ENCODE assay signal across 12 cellular contexts in the genomic region with DNA sequence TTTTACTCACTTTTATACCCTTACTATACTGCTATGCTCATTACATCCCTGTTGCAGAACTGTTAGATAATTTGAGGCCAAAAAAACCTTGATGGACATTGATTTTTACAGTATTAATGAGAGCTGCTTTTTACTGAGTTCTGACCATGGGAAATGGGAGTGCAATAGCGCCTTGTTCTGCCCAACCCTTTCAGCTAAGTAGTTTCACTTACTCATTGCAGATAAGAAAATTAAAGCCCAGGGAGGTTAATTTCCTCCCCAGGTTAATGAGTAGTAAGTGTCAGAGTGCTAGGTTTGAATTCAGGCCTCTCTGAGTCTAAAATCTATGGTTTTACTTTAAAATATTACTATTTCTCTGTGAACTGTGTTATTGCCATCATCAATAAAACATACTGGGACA.
DNase-seq lines count a peak whose midpoint lies in the region; ATAC-seq and TF ChIP-seq lines count a peak whose summit lies in the region.
"Had no signal": no experiment of that assay in that cellular context is flagged by ENCODE, and none has a peak within 500 bp of the region (broad histone marks: within the 10 kb centered on the region; RNA-seq: fewer than 3 reads in every experiment).

No MANE protein-coding gene starts in this region.

- H3K9me3 ChIP-seq in body of pancreas = no peaks in the 10 kb centered on the region
- H3K9me3 ChIP-seq in skeletal muscle tissue (ENCODE audit: control insufficient read depth in 3 of 3, low read length in 3 of 3) = no peaks in the 10 kb centered on the region

- H3K36me3 Mint-ChIP-seq in natural killer cell treated with Interleukin-12 subunit alpha and Interleukin-12 subunit beta and Interleukin-15 and Interleukin-18, amount 100 ng/mL, for 72 hours = no peaks in the 10 kb centered on the region

- H3K27me3 ChIP-seq in body of pancreas (no peaks in the 10 kb centered on the region), skeletal muscle tissue (ENCODE audit: control insufficient read depth in 3 of 3, insufficient read depth in 3 of 3, low read length in 3 of 3) (no peaks in the 10 kb centered on the region)

- H3K27ac Mint-ChIP-seq in natural killer cell treated with Interleukin-12 subunit alpha and Interleukin-12 subunit beta and Interleukin-15 and Interleukin-18, amount 100 ng/mL, for 72 hours = no peak overlapping the region
- H3K27ac Mint-ChIP-seq: activated CD4-positive, alpha-beta T cell treated with anti-CD3 and anti-CD28 coated beads for 36 hours had no signal

- intact Hi-C loops in body of pancreas (cut with DNase I) = no loop called here

- H3K27ac ChIP-seq in body of pancreas = peak overlapping the region; percentile 35 to 60 (median 57)
- peak overlapping the region; percentile 26 for H3K27ac ChIP-seq in skeletal muscle tissue (ENCODE audit: low read depth, low read length)

- H3K4me1 Mint-ChIP-seq in natural killer cell treated with Interleukin-12 subunit alpha and Interleukin-12 subunit beta and Interleukin-15 and Interleukin-18, amount 100 ng/mL, for 72 hours (ENCODE audit: low read depth in 2 of 2) = peaks cover 0 to 2% of the 10 kb centered on the region in 2 donors

- peak; percentile 70 for ATAC-seq in GM18909 (IDR thresholded peaks at IDR 0.05; ENCODE audit: poor library complexity, unreplicated experiment)
- peak; percentile 52 for ATAC-seq in HG02981 (IDR thresholded peaks at IDR 0.05; ENCODE audit: unreplicated experiment)
- peak; percentile 38 for ATAC-seq in body of pancreas
- ATAC-seq in natural killer cell treated with Interleukin-12 subunit alpha and Interleukin-12 subunit beta and Interleukin-15 and Interleukin-18, amount 100 ng/mL, for 72 hours = no peak
- ATAC-seq: activated CD4-positive, alpha-beta T cell treated with anti-CD3 and anti-CD28 coated beads for 36 hours had no signal

- no peak for DNase-seq in body of pancreas
- DNase-seq in HCEC 1CT = no peak
- DNase-seq in NCI-H187 (lab: John Stamatoyannopoulos, UW) = no peak
- no peak for DNase-seq in hepatic stellate cell (ENCODE audit: low spot score)
- no peak for DNase-seq in natural killer cell treated with Interleukin-12 subunit alpha and Interleukin-12 subunit beta and Interleukin-15 and Interleukin-18, amount 100 ng/mL, for 72 hours (ENCODE audit: low spot score)
- DNase-seq: activated CD4-positive, alpha-beta T cell treated with anti-CD3 and anti-CD28 coated beads for 36 hours; activated effector memory CD4-positive, alpha-beta T cell treated with Interleukin-2 at 50 U/mL for 16 hours; CD8-positive, alpha-beta memory T cell; stimulated activated CD4-positive, alpha-beta T cell treated with anti-CD3 and anti-CD28 coated beads, Interleukin-15, amount 100 ng/mL, for 24 hours had no signal

- H3K36me3 ChIP-seq in body of pancreas (replicated peaks in 1 of 2; ENCODE audit: insufficient read depth in 1 of 2, low read depth in 2 of 2) (peaks cover 0 to 2% of the 10 kb centered on the region in 2 donors), skeletal muscle tissue (ENCODE audit: control insufficient read depth in 3 of 3, insufficient read depth in 3 of 3, low read length in 3 of 3) (peaks cover 7 to 25% (median 24%) of the 10 kb centered on the region in 3 donors)

- WGBS in body of pancreas, 2 donors = 57 to 64% methylated on average over 1 of the region's 1 CpG

- no peak for TF ChIP-seq CTCF in body of pancreas (IDR thresholded peaks at IDR 0.05)

- no peak overlapping the region for H3K9ac ChIP-seq in skeletal muscle tissue (ENCODE audit: low read depth in 1 of 3, low read length in 3 of 3)

- H3K4me3 ChIP-seq in body of pancreas (no peak overlapping the region), skeletal muscle tissue (ENCODE audit: low read length in 3 of 3) (no peak overlapping the region)

- H3K4me1 ChIP-seq in body of pancreas (peaks cover 54% of the 10 kb centered on the region), skeletal muscle tissue (ENCODE audit: control insufficient read depth in 3 of 3, insufficient read depth in 3 of 3, low read length in 3 of 3) (peaks cover 18 to 23% (median 20%) of the 10 kb centered on the region in 3 donors)

- H3K4me3 Mint-ChIP-seq in natural killer cell treated with Interleukin-12 subunit alpha and Interleukin-12 subunit beta and Interleukin-15 and Interleukin-18, amount 100 ng/mL, for 72 hours = no peak overlapping the region
- H3K4me3 Mint-ChIP-seq: activated CD4-positive, alpha-beta T cell treated with anti-CD3 and anti-CD28 coated beads for 36 hours had no signal

- no peaks in the 10 kb centered on the region for H3K9me3 Mint-ChIP-seq in natural killer cell treated with Interleukin-12 subunit alpha and Interleukin-12 subunit beta and Interleukin-15 and Interleukin-18, amount 100 ng/mL, for 72 hours
- H3K9me3 Mint-ChIP-seq: CD8-positive, alpha-beta memory T cell had no signal

- no peak for TF ChIP-seq POLR2A in body of pancreas (IDR thresholded peaks at IDR 0.05)

- H3K27me3 Mint-ChIP-seq in natural killer cell treated with Interleukin-12 subunit alpha and Interleukin-12 subunit beta and Interleukin-15 and Interleukin-18, amount 100 ng/mL, for 72 hours = no peaks in the 10 kb centered on the region
- H3K27me3 Mint-ChIP-seq: activated CD4-positive, alpha-beta T cell treated with anti-CD3 and anti-CD28 coated beads for 36 hours; CD8-positive, alpha-beta memory T cell had no signal

Comparison
In these comparisons a context has a peak if more than half of its experiments do, and no peak if none do; other contexts are left out.
1. ATAC-seq: peak in GM18909 (single experiment), HG02981 (single experiment) and body of pancreas (single experiment); none in natural killer cell treated with Interleukin-12 subunit alpha and Interleukin-12 subunit beta and Interleukin-15 and Interleukin-18, amount 100 ng/mL, for 72 hours (0 of 2).